33 cellular contexts compared by ENCODE assay signal in the genomic region with DNA sequence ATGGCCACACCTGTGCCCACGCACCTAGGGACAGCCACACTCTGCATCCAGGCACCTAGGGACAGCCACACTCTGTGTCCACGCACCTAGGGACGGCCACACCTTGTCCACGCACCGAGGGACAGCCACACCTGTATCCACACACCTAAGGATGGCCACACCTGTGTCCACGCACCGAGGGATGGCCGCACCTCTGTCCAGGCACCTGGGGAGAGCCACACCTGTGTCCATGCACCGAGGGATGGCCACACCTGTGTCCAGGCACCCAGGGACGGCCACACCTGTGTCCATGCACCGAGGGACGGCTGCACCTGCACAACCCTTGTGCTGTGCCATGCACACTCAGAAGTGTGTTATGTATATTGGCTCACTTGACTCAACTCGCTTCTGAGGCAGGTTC. TPM values are rescaled to one million over a fixed set of nuclear protein-coding genes. Genes with fewer than 3 reads are reported as not detected.
"Had no signal": no experiment of that assay in that cellular context is flagged by ENCODE, and none has a peak within 500 bp of the region (broad histone marks: within the 10 kb centered on the region; RNA-seq: fewer than 3 reads in every experiment).

No MANE protein-coding gene starts in this region.

- H3K9me3 ChIP-seq: ascending aorta, body of pancreas, Peyer's patch, SJCRH30, SK-N-SH had no signal

- H3K4me1 Mint-ChIP-seq: activated naive CD4-positive, alpha-beta T cell treated with anti-CD3 and anti-CD28 coated beads, Interleukin-2, amount 50 U/mL, for 24 hours had no signal

- H3K9ac ChIP-seq: SK-N-SH had no signal

- H3K4me3 Mint-ChIP-seq: activated CD8-positive, alpha-beta T cell treated with anti-CD3 and anti-CD28 coated beads, Interleukin-2, amount 10 ng/mL, durations not matched to agents 7 days and 5 days; activated naive CD4-positive, alpha-beta T cell treated with anti-CD3 and anti-CD28 coated beads, Interleukin-2, amount 50 U/mL, for 24 hours; activated naive CD8-positive, alpha-beta T cell treated with anti-CD3 and anti-CD28 coated beads, Interleukin-2, amount 50 U/mL, for 24 hours had no signal

- H3K4me2 ChIP-seq: SK-N-SH had no signal

- H3K4me1 ChIP-seq: ascending aorta, SJCRH30 had no signal

- H3K27ac Mint-ChIP-seq: activated CD8-positive, alpha-beta T cell treated with anti-CD3 and anti-CD28 coated beads, Interleukin-2, amount 10 ng/mL, durations not matched to agents 7 days and 5 days; activated naive CD4-positive, alpha-beta T cell treated with anti-CD3 and anti-CD28 coated beads, Interleukin-2, amount 50 U/mL, for 24 hours; activated naive CD8-positive, alpha-beta T cell treated with anti-CD3 and anti-CD28 coated beads, Interleukin-2, amount 50 U/mL, for 24 hours had no signal

- ATAC-seq: activated CD4-positive, CD25-positive, alpha-beta regulatory T cell treated with anti-CD3 and anti-CD28 coated beads, Interleukin-2, amount 50 U/mL, for 24 hours; activated CD8-positive, alpha-beta T cell treated with anti-CD3 and anti-CD28 coated beads, Interleukin-2, amount 10 ng/mL, durations not matched to agents 7 days and 5 days; activated naive CD8-positive, alpha-beta T cell treated with anti-CD3 and anti-CD28 coated beads, Interleukin-2, amount 50 U/mL, for 24 hours; body of pancreas had no signal

- H3K36me3 Mint-ChIP-seq: activated naive CD4-positive, alpha-beta T cell treated with anti-CD3 and anti-CD28 coated beads, Interleukin-2, amount 50 U/mL, for 24 hours had no signal

- H3K27me3 ChIP-seq: ascending aorta, body of pancreas, Peyer's patch had no signal

- DNase-seq: activated CD4-positive, alpha-beta T cell treated with anti-CD3 and anti-CD28 coated beads for 48 hours; activated CD4-positive, alpha-beta T cell treated with anti-CD3 and anti-CD28 coated beads, Interleukin-2, amount 50 U/mL, for 4 hours; activated CD8-positive, alpha-beta memory T cell treated with anti-CD3 and anti-CD28 coated beads, Interleukin-2, amount 50 U/mL, for 48 hours; activated CD8-positive, alpha-beta T cell treated with anti-CD3 and anti-CD28 coated beads, Interleukin-2, amount 10 ng/mL, durations not matched to agents 7 days and 5 days; activated naive CD8-positive, alpha-beta T cell treated with anti-CD3 and anti-CD28 coated beads, Interleukin-2, amount 50 U/mL, for 24 hours; activated T-cell treated with anti-CD3 and anti-CD28 coated beads, Interleukin-2, amount 50 U/mL, for 1 hour; amniotic stem cell; body of pancreas; central memory CD4-positive, alpha-beta T cell; KG1; NCI-H1092 treated with DMSO at 0.1 percent for 48 hours; NCI-H1417 treated with DMSO at 0.1 percent for 48 hours; NCI-H1694; NCI-H2029; NCI-H2107; NCI-H2171 treated with DMSO at 0.1 percent for 48 hours; NCI-H345; NCI-H510A; NCI-H526 treated with DMSO at 0.1 percent for 48 hours; NCI-H82; OCI-M1; Peyer's patch; Right ventricle myocardium superior; SJCRH30; T-helper 1 cell had no signal

- H3K9me3 Mint-ChIP-seq: activated naive CD4-positive, alpha-beta T cell treated with anti-CD3 and anti-CD28 coated beads, Interleukin-2, amount 50 U/mL, for 24 hours; activated naive CD8-positive, alpha-beta T cell treated with anti-CD3 and anti-CD28 coated beads, Interleukin-2, amount 50 U/mL, for 24 hours had no signal

- H3K36me3 ChIP-seq: ascending aorta, SJCRH30 had no signal

- H3K27ac ChIP-seq: ascending aorta, body of pancreas, Peyer's patch, RWPE1, SJCRH30 had no signal

- H3K4me3 ChIP-seq: ascending aorta, body of pancreas, Peyer's patch, SJCRH30 had no signal

- FAIRE-seq: bronchial epithelial cell had no signal

RNA-seq across cellular contexts. Expression of a gene that starts 10.8 kb away (rescaled TPM):
- total RNA-seq: ascending aorta, LHCN-M2, M059J, Right ventricle myocardium superior, SJCRH30 had no signal
- polyA plus RNA-seq: SK-N-SH had no signal

RNA-seq across cellular contexts. Expression of a gene that starts 36.1 kb away (rescaled TPM):
- total RNA-seq: ascending aorta, bronchial epithelial cell, M059J, Right ventricle myocardium superior had no signal
